ENCODE assay signal across 8 cellular contexts in the genomic region with DNA sequence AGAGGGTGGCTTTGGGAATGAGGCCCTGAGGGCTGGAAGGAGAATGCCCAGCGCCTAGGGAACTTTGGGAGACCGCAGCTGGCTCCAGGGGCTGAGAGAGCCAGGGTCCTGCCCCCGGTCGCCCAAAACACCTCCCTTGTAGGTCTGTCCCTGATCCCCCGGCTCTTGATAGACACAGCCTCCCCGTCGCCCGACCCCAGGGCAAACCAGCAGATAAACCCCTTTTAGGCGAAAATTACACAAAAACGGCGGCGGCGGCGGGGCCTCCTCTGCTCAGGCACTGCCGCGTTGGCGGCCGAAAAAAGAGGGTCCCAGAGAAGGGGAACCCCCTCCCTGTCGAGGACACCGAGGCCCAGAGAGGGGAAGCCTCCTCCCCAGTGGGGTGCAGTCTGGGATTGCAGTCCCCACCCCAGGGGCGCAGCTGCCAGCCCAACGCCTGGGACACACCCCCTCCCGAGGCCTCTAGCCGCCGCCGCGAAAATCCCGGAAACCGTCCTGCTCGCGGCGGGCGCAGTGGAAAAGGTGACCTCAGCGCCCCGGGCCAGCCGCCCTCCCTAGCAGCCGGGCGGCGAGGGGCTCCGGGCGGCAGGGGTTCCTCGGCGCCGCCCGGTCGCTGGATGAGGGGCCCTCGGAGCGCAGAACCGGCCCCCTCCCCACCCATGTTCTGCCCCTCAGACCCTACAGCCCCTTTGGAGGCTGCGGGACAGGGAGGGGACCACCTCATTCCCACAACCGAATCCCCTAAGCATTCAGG. TPM values are rescaled to one million over a fixed set of nuclear protein-coding genes. Genes with fewer than 3 reads are reported as not detected.
DNase-seq lines count a peak whose midpoint lies in the region; ATAC-seq and TF ChIP-seq lines count a peak whose summit lies in the region.
"Had no signal": no experiment of that assay in that cellular context is flagged by ENCODE, and none has a peak within 500 bp of the region (broad histone marks: within the 10 kb centered on the region; RNA-seq: fewer than 3 reads in every experiment).

No MANE protein-coding gene starts in this region.

- H3K4me2 ChIP-seq in DOHH2 (ENCODE audit: low read length) = peak overlapping the region; percentile 65

- H3K9me3 Mint-ChIP-seq in effector memory CD8-positive, alpha-beta T cell = no peaks in the 10 kb centered on the region
- H3K9me3 Mint-ChIP-seq in osteocyte (ENCODE audit: unreplicated experiment) = no peaks in the 10 kb centered on the region

- no peaks in the 10 kb centered on the region for H3K36me3 ChIP-seq in DOHH2 (ENCODE audit: control insufficient read depth, low read length)

- peaks cover 75 to 89% of the 10 kb centered on the region in 2 donors for H3K27me3 Mint-ChIP-seq in effector memory CD8-positive, alpha-beta T cell
- peaks cover 62% of the 10 kb centered on the region for H3K27me3 Mint-ChIP-seq in osteocyte (ENCODE audit: unreplicated experiment)

- no peaks in the 10 kb centered on the region for H3F3A ChIP-seq in DOHH2 (ENCODE audit: control insufficient read depth, insufficient read depth)

- H3K9me2 ChIP-seq in DOHH2 (replicated peaks; ENCODE audit: control insufficient read depth, low read length) = no peaks in the 10 kb centered on the region

- TF ChIP-seq CTCF in DOHH2 (IDR thresholded peaks at IDR 0.05; ENCODE audit: low read depth, low read length, poor library complexity, severe bottlenecking) (no peak), osteocyte (IDR thresholded peaks at IDR 0.05) (no peak)

- H3K36me3 Mint-ChIP-seq in effector memory CD8-positive, alpha-beta T cell (ENCODE audit: insufficient read depth) = no peaks in the 10 kb centered on the region
- H3K36me3 Mint-ChIP-seq in osteocyte (ENCODE audit: unreplicated experiment) = peaks cover 5% of the 10 kb centered on the region

- peak overlapping the region; percentile 66 to 77 for H3K4me3 Mint-ChIP-seq in effector memory CD8-positive, alpha-beta T cell
- H3K4me3 Mint-ChIP-seq in osteocyte (ENCODE audit: unreplicated experiment) = peak overlapping the region; percentile 63

- H3K27me3 ChIP-seq in DOHH2 (ENCODE audit: control insufficient read depth, low read length) = peaks cover 59% of the 10 kb centered on the region

- no peaks in the 10 kb centered on the region for H4K20me1 ChIP-seq in DOHH2 (ENCODE audit: control insufficient read depth, insufficient read depth, low read depth, low read length)

- no peak for ATAC-seq in effector memory CD8-positive, alpha-beta T cell (replicated peaks)
- ATAC-seq in activated CD4-positive, CD25-positive, alpha-beta regulatory T cell treated with anti-CD3 and anti-CD28 coated beads, Interleukin-2, amount 50 U/mL, for 24 hours = no peak
- no peak for ATAC-seq in GM18870 (IDR thresholded peaks at IDR 0.05; ENCODE audit: unreplicated experiment)

- H3K9me3 ChIP-seq in DOHH2 (ENCODE audit: control insufficient read depth, insufficient read depth, low read length) = no peaks in the 10 kb centered on the region

- no peak overlapping the region for H3K27ac ChIP-seq in DOHH2 (ENCODE audit: low read depth, low read length)

- no peak for DNase-seq in Jurkat, Clone E6-1 (ENCODE audit: low read depth, low spot score)
- DNase-seq in effector memory CD8-positive, alpha-beta T cell = no peak
- DNase-seq in osteocyte (ENCODE audit: extremely low spot score, unreplicated experiment) (no peak), DMS79 (lab: John Stamatoyannopoulos, UW) (no peak)

- H3K79me2 ChIP-seq in DOHH2 (ENCODE audit: control insufficient read depth, low read length) = no peaks in the 10 kb centered on the region

- H3K27ac Mint-ChIP-seq in effector memory CD8-positive, alpha-beta T cell = no peak overlapping the region
- H3K27ac Mint-ChIP-seq in osteocyte (ENCODE audit: unreplicated experiment) = no peak overlapping the region

- peaks cover 30 to 37% of the 10 kb centered on the region in 2 donors for H3K4me1 Mint-ChIP-seq in effector memory CD8-positive, alpha-beta T cell (ENCODE audit: low read depth in 2 of 2)
- H3K4me1 Mint-ChIP-seq in osteocyte (ENCODE audit: unreplicated experiment) = peaks cover 36% of the 10 kb centered on the region

- H3K4me1 ChIP-seq in DOHH2 (ENCODE audit: control insufficient read depth, low read length) = peaks cover 15% of the 10 kb centered on the region

- H3K4me3 ChIP-seq in DOHH2 (ENCODE audit: low read length) = peak overlapping the region; percentile 54
- peak overlapping the region; percentile 2 for H3K4me3 ChIP-seq in Jurkat, Clone E6-1 (ENCODE audit: low read length)

RNA-seq across cellular contexts. Expression of a gene that starts 3.1 kb away (rescaled TPM):
- not detected for polyA plus RNA-seq in Jurkat, Clone E6-1 (2012; ENCODE audit: insufficient read depth, insufficient read length)
- 1.7 and 2.2 TPM in 2 replicates for total RNA-seq in osteocyte
- total RNA-seq: ureter had no signal
